1 cellular context compared by ENCODE assay signal in genomic region chr17:44916781-44917241, GRCh38.
TF ChIP-seq lines count a peak whose summit lies in the region.

No MANE protein-coding gene starts in this region.

TF ChIP-seq in WTC11, 78 proteins besides CTCF, POLR2A, EP300 and RAD21 (continued from another document):
- TF ChIP-seq ZMAT4 (CRISPR knock-in tag; IDR thresholded peaks at IDR 0.05) (no peak), ATF6 (CRISPR knock-in tag; IDR thresholded peaks at IDR 0.05) (no peak), ZNF416 (CRISPR knock-in tag; IDR thresholded peaks at IDR 0.05) (no peak), ATF2 (CRISPR knock-in tag; IDR thresholded peaks at IDR 0.05; ENCODE audit: borderline replicate concordance, low read depth) (no peak), AR (CRISPR knock-in tag; IDR thresholded peaks at IDR 0.05) (no peak), MAX (CRISPR knock-in tag; IDR thresholded peaks at IDR 0.05) (no peak)
